Comparison of ENCODE assay signal across 1 cellular context in the genomic region with DNA sequence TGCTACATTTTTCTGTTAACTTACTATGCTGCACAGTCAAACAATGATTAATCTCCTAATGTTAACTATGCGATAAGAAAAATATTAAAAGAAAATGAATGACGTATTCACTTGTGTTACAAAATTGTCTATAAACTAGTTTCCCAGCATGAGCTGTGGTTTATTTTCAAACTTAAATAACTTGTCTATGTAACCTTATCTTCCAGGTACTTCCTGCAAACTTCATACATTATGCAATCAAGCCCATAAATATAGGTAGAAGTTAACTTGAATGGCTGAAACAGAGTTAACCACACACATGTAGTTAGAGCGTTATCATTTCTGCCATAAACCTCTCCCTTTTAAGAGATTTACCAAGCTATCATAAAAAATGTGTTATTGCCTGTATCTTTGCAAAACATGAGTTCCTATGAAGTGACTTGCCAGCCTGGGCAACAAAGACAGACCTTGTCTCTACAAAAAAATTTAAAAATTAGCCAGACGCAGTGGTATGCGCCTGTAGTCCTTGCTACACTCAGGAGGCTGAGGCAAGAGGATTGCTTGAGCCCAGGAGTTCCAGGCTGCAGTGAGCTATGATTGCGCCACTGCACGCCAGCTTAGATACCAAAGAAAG.
A peak's percentile ranks its signal among the peaks of the same experiment; 100 is the strongest.
TF ChIP-seq lines count a peak whose summit lies in the region.

No MANE protein-coding gene starts in this region.

TF ChIP-seq in HepG2, 621 proteins besides CTCF, POLR2A, EP300 and RAD21 (continued from another document):
- TF ChIP-seq ISX (CRISPR knock-in tag; conservative IDR thresholded peaks at IDR 0.05) (no peak), GTF2F1 (IDR thresholded peaks at IDR 0.05; ENCODE audit: low read length) (no peak), ATF7 (IDR thresholded peaks at IDR 0.05) (peak; percentile 22; the same call in 1 of the 2 replicates), ATF7 (CRISPR knock-in tag; IDR thresholded peaks at IDR 0.05) (no peak), ZNF569 (CRISPR knock-in tag; IDR thresholded peaks at IDR 0.05; ENCODE audit: borderline replicate concordance) (no peak), CEBPB (IDR thresholded peaks at IDR 0.05; ENCODE audit: borderline replicate concordance, low read depth, low read length) (0 out of 2 replicates have a peak, but pooled peaks have one; percentile 3)
- TF ChIP-seq, protein P1, sequence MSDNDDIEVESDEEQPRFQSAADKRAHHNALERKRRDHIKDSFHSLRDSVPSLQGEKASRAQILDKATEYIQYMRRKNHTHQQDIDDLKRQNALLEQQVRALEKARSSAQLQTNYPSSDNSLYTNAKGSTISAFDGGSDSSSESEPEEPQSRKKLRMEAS (IDR thresholded peaks at IDR 0.05), result no peak
- TF ChIP-seq, protein P2, sequence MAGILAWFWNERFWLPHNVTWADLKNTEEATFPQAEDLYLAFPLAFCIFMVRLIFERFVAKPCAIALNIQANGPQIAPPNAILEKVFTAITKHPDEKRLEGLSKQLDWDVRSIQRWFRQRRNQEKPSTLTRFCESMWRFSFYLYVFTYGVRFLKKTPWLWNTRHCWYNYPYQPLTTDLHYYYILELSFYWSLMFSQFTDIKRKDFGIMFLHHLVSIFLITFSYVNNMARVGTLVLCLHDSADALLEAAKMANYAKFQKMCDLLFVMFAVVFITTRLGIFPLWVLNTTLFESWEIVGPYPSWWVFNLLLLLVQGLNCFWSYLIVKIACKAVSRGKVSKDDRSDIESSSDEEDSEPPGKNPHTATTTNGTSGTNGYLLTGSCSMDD (CRISPR knock-in tag; IDR thresholded peaks at IDR 0.05), result no peak
- TF ChIP-seq, protein P3, sequence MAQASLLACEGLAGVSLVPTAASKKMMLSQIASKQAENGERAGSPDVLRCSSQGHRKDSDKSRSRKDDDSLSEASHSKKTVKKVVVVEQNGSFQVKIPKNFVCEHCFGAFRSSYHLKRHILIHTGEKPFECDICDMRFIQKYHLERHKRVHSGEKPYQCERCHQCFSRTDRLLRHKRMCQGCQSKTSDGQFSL (CRISPR knock-in tag; IDR thresholded peaks at IDR 0.05), result no peak
